ENCODE assay signal across 13 cellular contexts in the genomic region with DNA sequence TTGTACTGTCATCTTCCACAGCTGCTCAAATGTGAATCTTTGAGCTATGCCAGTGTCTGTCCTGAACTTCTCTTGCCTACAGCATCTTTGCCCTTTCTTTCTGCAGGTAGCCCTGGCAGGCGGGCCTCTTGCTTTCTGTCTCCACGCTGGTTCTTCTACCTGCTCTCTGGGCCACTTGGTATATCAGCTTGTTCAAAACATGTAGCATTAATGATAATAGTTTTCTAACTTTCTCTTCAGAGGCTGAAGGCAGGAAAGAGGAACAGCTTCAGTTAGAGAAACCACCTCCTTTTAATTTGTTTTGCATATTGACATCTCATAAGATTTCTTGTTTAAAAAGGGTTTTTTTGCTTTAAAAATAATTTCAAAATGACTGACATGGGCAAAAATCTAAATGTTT. TPM values are rescaled to one million over a fixed set of nuclear protein-coding genes. Genes with fewer than 3 reads are reported as not detected.
DNase-seq lines count a peak whose midpoint lies in the region; ATAC-seq and TF ChIP-seq lines count a peak whose summit lies in the region.
"Had no signal": no experiment of that assay in that cellular context is flagged by ENCODE, and none has a peak within 500 bp of the region (broad histone marks: within the 10 kb centered on the region; RNA-seq: fewer than 3 reads in every experiment).

No MANE protein-coding gene starts in this region.

- TF ChIP-seq POLR2A in stomach (IDR thresholded peaks at IDR 0.05) = no peak

- H3K4me2 ChIP-seq in MM.1S (ENCODE audit: low read depth, low read length) = peak overlapping the region; percentile 88
- H3K4me2 ChIP-seq: SK-N-SH had no signal

- peak overlapping the region; percentile 79 for H2AFZ ChIP-seq in MM.1S (ENCODE audit: low read length)

- H4K20me1 ChIP-seq in MM.1S (ENCODE audit: insufficient read depth, low read length) = no peaks in the 10 kb centered on the region

- H3K27ac Mint-ChIP-seq in activated CD4-positive, alpha-beta memory T cell treated with anti-CD3 and anti-CD28 coated beads, Interleukin-2, amount 10 ng/mL, durations not matched to agents 7 days and 5 days = peak overlapping the region; percentile 3
- H3K27ac Mint-ChIP-seq in activated CD4-positive, alpha-beta memory T cell treated with anti-CD3 and anti-CD28 coated beads for 36 hours = no peak overlapping the region

- peaks cover 44% of the 10 kb centered on the region for H3K4me1 Mint-ChIP-seq in activated CD4-positive, alpha-beta memory T cell treated with anti-CD3 and anti-CD28 coated beads, Interleukin-2, amount 10 ng/mL, durations not matched to agents 7 days and 5 days
- peaks cover 26% of the 10 kb centered on the region for H3K4me1 Mint-ChIP-seq in activated CD4-positive, alpha-beta memory T cell treated with anti-CD3 and anti-CD28 coated beads for 36 hours (ENCODE audit: low read depth)

- H3K9me2 ChIP-seq in MM.1S (replicated peaks; ENCODE audit: insufficient read depth, low read length) = no peaks in the 10 kb centered on the region
- H3K9me2 ChIP-seq: SK-N-SH had no signal

- TF ChIP-seq CTCF in MM.1S (IDR thresholded peaks at IDR 0.05; ENCODE audit: low read length) (no peak), colonic mucosa (IDR thresholded peaks at IDR 0.05) (no peak), stomach (IDR thresholded peaks at IDR 0.05) (no peak)

- H3K79me2 ChIP-seq in MM.1S (ENCODE audit: low read length) = no peaks in the 10 kb centered on the region

- H3K9me3 ChIP-seq in MM.1S (replicated peaks; ENCODE audit: insufficient read depth, low read length) = no peaks in the 10 kb centered on the region
- H3K9me3 ChIP-seq in colonic mucosa = no peaks in the 10 kb centered on the region
- no peaks in the 10 kb centered on the region for H3K9me3 ChIP-seq in stomach
- H3K9me3 ChIP-seq: SK-N-SH had no signal

- CTCF ChIA-PET in activated CD4-positive, alpha-beta memory T cell treated with anti-CD3 and anti-CD28 coated beads, Interleukin-2, amount 10 ng/mL, durations not matched to agents 7 days and 5 days (lab: Charles Lee) = interaction anchor here (1.8 to 2.2 kb wide), 2 partner anchors 46 to 78 kb away, joined by 7 to 13 read pairs; a partner anchor contains a TSS
- CTCF ChIA-PET in activated CD4-positive, alpha-beta memory T cell treated with anti-CD3 and anti-CD28 coated beads for 36 hours (lab: Charles Lee) = interaction anchor here (2.6 kb wide), 1 partner anchor 47 kb away, joined by 19 read pairs; no protein-coding TSS in a partner anchor

- no peak for TF ChIP-seq EP300 in stomach (IDR thresholded peaks at IDR 0.05)

- intact Hi-C loops in activated CD4-positive, alpha-beta memory T cell treated with anti-CD3 and anti-CD28 coated beads for 36 hours (cut with micrococcal nuclease) = no loop called here
- intact Hi-C loops in colonic mucosa (cut with DNase I) (no loop called here), stomach (cut with DNase I; ENCODE audit: low total_unique reads) (no loop called here), left cardiac atrium (cut with DNase I) (no loop called here)

- H3K4me3 Mint-ChIP-seq in activated CD4-positive, alpha-beta memory T cell treated with anti-CD3 and anti-CD28 coated beads, Interleukin-2, amount 10 ng/mL, durations not matched to agents 7 days and 5 days = peak overlapping the region; percentile 39
- no peak overlapping the region for H3K4me3 Mint-ChIP-seq in activated CD4-positive, alpha-beta memory T cell treated with anti-CD3 and anti-CD28 coated beads for 36 hours

- H3K36me3 ChIP-seq in MM.1S (replicated peaks; ENCODE audit: insufficient read depth, low read length) (no peaks in the 10 kb centered on the region), colonic mucosa (no peaks in the 10 kb centered on the region), stomach (no peaks in the 10 kb centered on the region)

- no peaks in the 10 kb centered on the region for H3K27me3 Mint-ChIP-seq in activated CD4-positive, alpha-beta memory T cell treated with anti-CD3 and anti-CD28 coated beads, Interleukin-2, amount 10 ng/mL, durations not matched to agents 7 days and 5 days
- no peaks in the 10 kb centered on the region for H3K27me3 Mint-ChIP-seq in activated CD4-positive, alpha-beta memory T cell treated with anti-CD3 and anti-CD28 coated beads for 36 hours

- POLR2A ChIA-PET in activated CD4-positive, alpha-beta memory T cell treated with anti-CD3 and anti-CD28 coated beads, Interleukin-2, amount 10 ng/mL, durations not matched to agents 7 days and 5 days (lab: Charles Lee) = interaction anchor here (1.7 to 1.8 kb wide), 2 partner anchors 39 to 46 kb away, joined by 4 to 8 read pairs; no protein-coding TSS in a partner anchor
- POLR2A ChIA-PET in activated CD4-positive, alpha-beta memory T cell treated with anti-CD3 and anti-CD28 coated beads for 36 hours (lab: Charles Lee) = interaction anchor here (0.7 to 0.8 kb wide), 2 partner anchors 13 to 66 kb away, joined by 3 read pairs; no protein-coding TSS in a partner anchor

- no peaks in the 10 kb centered on the region for H3K9me3 Mint-ChIP-seq in activated CD4-positive, alpha-beta memory T cell treated with anti-CD3 and anti-CD28 coated beads, Interleukin-2, amount 10 ng/mL, durations not matched to agents 7 days and 5 days
- H3K9me3 Mint-ChIP-seq in activated CD4-positive, alpha-beta memory T cell treated with anti-CD3 and anti-CD28 coated beads for 36 hours = no peaks in the 10 kb centered on the region
- H3K9me3 Mint-ChIP-seq: brain had no signal

- H3K4me1 ChIP-seq in MM.1S (ENCODE audit: low read length) (peaks cover 46% of the 10 kb centered on the region), colonic mucosa (peaks cover 6% of the 10 kb centered on the region), stomach (peaks cover 5 to 42% (median 12%) of the 10 kb centered on the region in 4 donors)

- H3K27ac ChIP-seq in MM.1S (ENCODE audit: low read length) (no peak overlapping the region), colonic mucosa (peak overlapping the region; percentile 11), stomach (peak overlapping the region in 3 of 5 donors; percentile 56 to 79 (median 74))

- H3K27me3 ChIP-seq in MM.1S (replicated peaks; ENCODE audit: insufficient read depth, low read length) (no peaks in the 10 kb centered on the region), colonic mucosa (no peaks in the 10 kb centered on the region), stomach (no peaks in the 10 kb centered on the region)

- no peak for DNase-seq in activated CD4-positive, alpha-beta memory T cell treated with anti-CD3 and anti-CD28 coated beads, Interleukin-2, amount 10 ng/mL, durations not matched to agents 7 days and 5 days
- no peak for DNase-seq in activated CD4-positive, alpha-beta memory T cell treated with anti-CD3 and anti-CD28 coated beads for 36 hours
- DNase-seq in MM.1S (no peak), colonic mucosa (no peak), stomach (no peak), left cardiac atrium (no peak)
- DNase-seq: NCI-H524 treated with DMSO at 0.1 percent for 48 hours, SK-N-SH had no signal

- ATAC-seq in left cardiac atrium = no peak
- no peak for ATAC-seq in HG02973 (IDR thresholded peaks at IDR 0.05; ENCODE audit: unreplicated experiment)
- ATAC-seq in HG02970 (IDR thresholded peaks at IDR 0.05; ENCODE audit: low FRiP score, unreplicated experiment) = no peak

- peaks cover 4% of the 10 kb centered on the region for H3K36me3 Mint-ChIP-seq in activated CD4-positive, alpha-beta memory T cell treated with anti-CD3 and anti-CD28 coated beads, Interleukin-2, amount 10 ng/mL, durations not matched to agents 7 days and 5 days (ENCODE audit: low read depth)
- H3K36me3 Mint-ChIP-seq in activated CD4-positive, alpha-beta memory T cell treated with anti-CD3 and anti-CD28 coated beads for 36 hours = no peaks in the 10 kb centered on the region
- H3K36me3 Mint-ChIP-seq: brain had no signal

- H3K4me3 ChIP-seq in MM.1S (ENCODE audit: low read length) = peak overlapping the region; percentile 59; the same call in 1 of the 2 replicates
- no peak overlapping the region for H3K4me3 ChIP-seq in colonic mucosa
- H3K4me3 ChIP-seq in stomach = no peak overlapping the region

- peaks cover 40% of the 10 kb centered on the region for H3F3A ChIP-seq in MM.1S (ENCODE audit: insufficient read depth, low read length)

- H3K9ac ChIP-seq in MM.1S (ENCODE audit: low read length) (no peak overlapping the region), colonic mucosa (ENCODE audit: low read depth in 2 of 2, low read length in 2 of 2) (no peak overlapping the region)
- H3K9ac ChIP-seq: SK-N-SH had no signal

- 85 to 93% (median 89%) methylated on average over 2 of the region's 2 CpGs for WGBS in stomach, 5 donors

RNA-seq across cellular contexts. Expression of a gene that starts 0.9 kb away (rescaled TPM):
- 1 to 10 TPM; 4.1 to 4.2 TPM for total RNA-seq in activated CD4-positive, alpha-beta memory T cell treated with anti-CD3 and anti-CD28 coated beads, Interleukin-2, amount 10 ng/mL, durations not matched to agents 7 days and 5 days
- under 1 TPM; 0.55 to 0.65 TPM for total RNA-seq in activated CD4-positive, alpha-beta memory T cell treated with anti-CD3 and anti-CD28 coated beads for 36 hours
- total RNA-seq in colonic mucosa (10 to 100 TPM in 1 of 2 donors, 1 to 10 TPM in 1; 6.4 to 34.0 TPM), stomach (100 to 1,000 TPM in 1 of 5 donors, 10 to 100 TPM in 2, 1 to 10 TPM in 1, under 1 TPM in 1; 0.87 to 179 (median 31.7) TPM), left cardiac atrium (10 to 100 TPM; 19.7 to 20.8 TPM)
- polyA plus RNA-seq in stomach = 10 to 100 TPM in 1 of 3 donors, 1 to 10 TPM in 2; 3.2 to 19.1 (median 7.5) TPM
- total RNA-seq: epithelial cell of proximal tubule, H4 had no signal
- polyA plus RNA-seq: SK-N-SH had no signal
